Comparison of ENCODE assay signal across 8 cellular contexts in the genomic region with DNA sequence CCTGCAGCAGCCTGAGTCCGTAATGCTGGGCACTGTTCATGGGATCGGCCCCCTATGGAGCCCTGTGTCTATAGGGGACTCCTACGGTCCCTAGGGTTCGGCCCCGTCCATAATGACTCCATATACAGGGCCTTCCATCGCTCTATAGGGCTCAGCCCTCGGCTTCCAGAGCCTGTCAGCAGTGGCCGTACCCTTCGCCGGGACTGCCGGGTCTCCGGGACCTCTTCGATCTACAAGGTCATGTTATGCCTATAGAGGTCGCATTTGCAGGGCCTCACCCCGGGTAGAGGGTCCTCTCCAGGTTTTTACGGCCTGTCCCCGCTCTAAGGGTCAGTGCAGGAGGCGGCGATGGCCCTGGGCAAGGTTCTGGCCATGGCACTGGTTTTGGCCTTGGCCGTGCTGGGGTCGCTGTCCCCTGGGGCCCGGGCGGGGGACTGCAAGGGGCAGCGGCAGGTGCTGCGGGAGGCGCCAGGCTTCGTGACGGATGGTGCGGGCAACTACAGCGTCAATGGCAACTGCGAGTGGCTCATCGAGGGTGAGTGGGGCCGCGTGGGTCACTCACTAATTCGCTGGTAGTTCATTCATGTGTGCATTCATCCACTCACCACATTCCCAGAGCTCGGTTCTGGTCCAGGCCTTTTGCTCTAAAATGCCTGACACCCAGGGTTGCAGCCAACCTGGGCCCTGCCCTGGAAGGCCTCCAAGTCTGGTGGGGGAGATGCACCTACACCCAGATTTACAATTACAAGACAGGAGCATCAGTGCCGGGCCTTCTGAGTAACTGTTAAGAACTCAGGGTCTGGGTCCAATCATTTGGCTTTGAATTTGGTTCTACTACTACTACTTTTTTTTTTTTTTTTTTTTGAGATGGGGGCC. TPM values are rescaled to one million over a fixed set of nuclear protein-coding genes. Genes with fewer than 3 reads are reported as not detected.
DNase-seq lines count a peak whose midpoint lies in the region; ATAC-seq and TF ChIP-seq lines count a peak whose summit lies in the region.

No MANE protein-coding gene starts in this region.

- H3K9me3 Mint-ChIP-seq in CD14-positive monocyte = peaks cover 0 to 10% (median 8%) of the 10 kb centered on the region in 7 donors

- peak overlapping the region; percentile 27; the same call in 1 of the 2 replicates for H3K27ac ChIP-seq in HUES6 (ENCODE audit: low read depth, low read length)
- peak overlapping the region; percentile 78 for H3K27ac ChIP-seq in neutrophil

- TF ChIP-seq CTCF in CD14-positive monocyte (IDR thresholded peaks at IDR 0.05) = no peak
- TF ChIP-seq CTCF in fibroblast of pulmonary artery (IDR thresholded peaks at IDR 0.05; ENCODE audit: low read length, missing control alignments) = no peak
- TF ChIP-seq CTCF in neutrophil (IDR thresholded peaks at IDR 0.05) = no peak

- intact Hi-C loops in CD14-positive monocyte (cut with micrococcal nuclease) = loop anchor here (1.0 to 10.0 kb wide), 4 partner anchors 71 to 219 kb away; partner anchors contain the start of gene POU2F2 (in 1 of the 2)
- intact Hi-C loops in posterior vena cava (cut with DNase I) = loop anchor here (10.0 kb wide), 2 partner anchors 191 to 201 kb away; partner anchors contain the start of gene POU2F2 (in 1 of the 2)

- peak overlapping the region; percentile 75 for H3K9ac ChIP-seq in HUES6 (ENCODE audit: low read length)

- H3K27ac Mint-ChIP-seq in CD14-positive monocyte = peak overlapping the region in 5 of 7 donors; percentile 48 to 74 (median 53)

- H3K27me3 Mint-ChIP-seq in CD14-positive monocyte (ENCODE audit: low read depth in 3 of 3) = peaks cover 32 to 42% (median 38%) of the 10 kb centered on the region in 3 donors

- peaks cover 4 to 8% of the 10 kb centered on the region in 2 donors for H3K36me3 Mint-ChIP-seq in CD14-positive monocyte

- peaks cover 33% of the 10 kb centered on the region for H3K4me1 Mint-ChIP-seq in CD14-positive monocyte

- ATAC-seq in GM19452 (IDR thresholded peaks at IDR 0.05; ENCODE audit: unreplicated experiment) = peak; percentile 10

- H3K9me3 ChIP-seq in HUES6 (ENCODE audit: control insufficient read depth, insufficient read depth, low read depth, low read length) = no peaks in the 10 kb centered on the region
- no peaks in the 10 kb centered on the region for H3K9me3 ChIP-seq in neutrophil

- H3K4me3 ChIP-seq in HUES6 (ENCODE audit: low read depth, low read length) (peak overlapping the region; percentile 93), fibroblast of pulmonary artery (replicated peaks; ENCODE audit: low read depth, low read length) (peak overlapping the region; percentile 88), neutrophil (ENCODE audit: low read depth in 1 of 2, low read length in 1 of 2) (peak overlapping the region; percentile 86 to 95)

- DNase-seq in CD14-positive monocyte (ENCODE audit: low spot score) = no peak
- DNase-seq in activated CD4-positive, alpha-beta T cell treated with anti-CD3 and anti-CD28 coated beads, Interleukin-2, amount 50 U/mL, for 48 hours = peak; percentile 28 to 34
- no peak for DNase-seq in fibroblast of pulmonary artery (ENCODE audit: low read depth)
- no peak for DNase-seq in posterior vena cava (ENCODE audit: low spot score)
- DNase-seq in NCI-H1092 treated with DMSO at 0.1 percent for 48 hours (lab: John Stamatoyannopoulos, UW) = no peak

- peak overlapping the region; percentile 84 to 90 for H3K4me3 Mint-ChIP-seq in CD14-positive monocyte

- H3K36me3 ChIP-seq in HUES6 (ENCODE audit: control insufficient read depth, insufficient read depth, low read length) (no peaks in the 10 kb centered on the region), neutrophil (no peaks in the 10 kb centered on the region)

- peaks cover 6% of the 10 kb centered on the region; the same call in 1 of the 2 replicates for H3K4me1 ChIP-seq in HUES6 (ENCODE audit: control insufficient read depth, insufficient read depth, low read length)
- peaks cover 19 to 25% of the 10 kb centered on the region in 2 experiments for H3K4me1 ChIP-seq in neutrophil (ENCODE audit: control insufficient read depth in 1 of 2, insufficient read depth in 1 of 2, low read depth in 1 of 2, low read length in 1 of 2)

- H3K27me3 ChIP-seq in HUES6 (ENCODE audit: control insufficient read depth, insufficient read depth, low read length) (peaks cover 36% of the 10 kb centered on the region), neutrophil (peaks cover 41% of the 10 kb centered on the region)

RNA-seq across cellular contexts. Expression of gene MEGF8, which starts 0.7 kb away (rescaled TPM):
- polyA plus RNA-seq in CD14-positive monocyte = under 1 TPM; 0.15 to 0.27 TPM
- 10 to 100 TPM; 16.8 to 20.4 TPM for total RNA-seq in posterior vena cava

RNA-seq across cellular contexts. Expression of gene TMEM145, which starts 13.0 kb away (rescaled TPM):
- not detected for polyA plus RNA-seq in CD14-positive monocyte
- total RNA-seq in posterior vena cava = under 1 TPM in 1 of 2 donors, not detected in 1; 0.14 TPM

RNA-seq across cellular contexts. Expression of gene PAFAH1B3, which starts 23.7 kb away (rescaled TPM):
- polyA plus RNA-seq in CD14-positive monocyte = 10 to 100 TPM; 15.3 to 15.5 TPM
- total RNA-seq in posterior vena cava = 1 to 10 TPM; 5.7 to 5.8 TPM

RNA-seq across cellular contexts. Expression of gene PRR19, which starts 24.2 kb away (rescaled TPM):
- polyA plus RNA-seq in CD14-positive monocyte = under 1 TPM; 0.35 to 0.38 TPM
- under 1 TPM in 1 of 2 donors, not detected in 1; 0.19 TPM for total RNA-seq in posterior vena cava

RNA-seq across cellular contexts. Expression of gene CIC, which starts 57.1 kb away (rescaled TPM):
- under 1 TPM; 0.62 to 0.87 TPM for polyA plus RNA-seq in CD14-positive monocyte
- 10 to 100 TPM; 57.7 to 79.0 TPM for total RNA-seq in posterior vena cava

Comparison
In these comparisons a context has a peak if more than half of its experiments do, and no peak if none do; other contexts are left out.
1. DNase-seq: peak in activated CD4-positive, alpha-beta T cell treated with anti-CD3 and anti-CD28 coated beads, Interleukin-2, amount 50 U/mL, for 48 hours (2 of 2); none in CD14-positive monocyte (single experiment), fibroblast of pulmonary artery (single experiment), posterior vena cava (single experiment) and NCI-H1092 treated with DMSO at 0.1 percent for 48 hours (single experiment).
2. Peak in every context shown above with its lines, with median percentiles within 50 percentile points of each other: H3K4me3 ChIP-seq.